Comparison of ENCODE assay signal across 9 cellular contexts in the genomic region with DNA sequence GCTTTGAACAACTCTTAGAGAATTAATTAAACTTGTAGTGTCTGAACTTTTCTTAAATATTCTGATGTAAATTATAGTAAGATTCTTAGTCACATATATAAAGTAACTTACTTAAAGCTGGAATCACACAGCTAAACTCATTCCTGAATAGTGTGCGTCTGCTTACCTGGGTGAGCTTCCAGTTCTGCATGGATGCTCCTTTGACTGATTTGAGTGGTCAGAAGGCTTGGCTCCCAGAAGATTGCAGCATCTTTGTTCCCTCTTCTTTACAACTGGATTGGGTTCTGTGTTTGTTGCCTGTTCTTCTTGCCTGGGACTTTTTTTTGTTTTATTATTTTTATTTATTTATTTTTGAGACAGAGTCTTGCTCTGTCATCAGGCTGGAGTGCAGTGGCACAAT.
"Had no signal": no experiment of that assay in that cellular context is flagged by ENCODE, and none has a peak within 500 bp of the region (broad histone marks: within the 10 kb centered on the region; RNA-seq: fewer than 3 reads in every experiment).

No MANE protein-coding gene starts in this region.

- H3K9me3 ChIP-seq: HAP-1 had no signal

- H3K4me3 ChIP-seq: GM23248, GM23338, HAP-1 had no signal

- DNase-seq: GM23248, GOT3, H7, H9, HCEC 1CT, HFFc6 had no signal

- H3K27ac Mint-ChIP-seq: GM23338, H9, HFFc6 had no signal

- H2AFZ ChIP-seq: GM23248, GM23338 had no signal

- ATAC-seq: HCT116 had no signal

- H3K9me3 Mint-ChIP-seq: GM23338, H9, HFFc6 had no signal

- H3K4me2 ChIP-seq: GM23338 had no signal

- H3K9ac ChIP-seq: GM23248 had no signal

- H3K27ac ChIP-seq: GM23248 had no signal

- H3K4me1 ChIP-seq: HAP-1 had no signal

- H3K36me3 ChIP-seq: HAP-1 had no signal

- H3K4me1 Mint-ChIP-seq: GM23338, H9 had no signal

- H3K4me3 Mint-ChIP-seq: GM23338, H9, HFFc6 had no signal
